In the genomic region with DNA sequence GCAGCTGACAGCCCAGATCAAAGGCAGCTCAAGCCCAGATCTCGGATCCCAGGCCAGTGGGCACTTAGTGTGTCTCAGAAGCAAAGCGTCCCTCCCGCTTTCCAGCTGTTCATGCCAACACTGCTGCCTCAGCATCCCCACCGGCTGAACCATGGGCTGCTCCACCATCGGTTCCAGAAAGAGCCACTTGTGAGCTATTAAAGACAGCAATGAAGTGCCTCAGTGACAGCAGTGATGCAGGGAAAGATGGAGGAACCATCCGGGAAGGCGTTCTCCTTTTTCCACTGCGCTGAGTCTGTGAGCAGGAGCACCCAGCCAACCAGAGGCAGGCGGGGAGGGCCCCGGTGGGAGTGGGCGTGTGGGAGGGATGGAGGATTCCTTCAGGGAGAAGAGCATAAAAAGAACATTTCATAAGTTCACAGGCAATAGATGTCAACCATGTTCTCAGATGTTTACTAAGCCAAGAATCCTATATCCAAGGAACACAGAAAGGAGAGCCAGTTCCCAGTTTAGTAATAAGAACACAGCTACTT, we compare ENCODE assay signal across 17 cellular contexts.
DNase-seq lines count a peak whose midpoint lies in the region; ATAC-seq and TF ChIP-seq lines count a peak whose summit lies in the region.
"Had no signal": no experiment of that assay in that cellular context is flagged by ENCODE, and none has a peak within 500 bp of the region (broad histone marks: within the 10 kb centered on the region; RNA-seq: fewer than 3 reads in every experiment).

No MANE protein-coding gene starts in this region.

- H3K4me1 ChIP-seq in BLaER1 (peaks cover 57% of the 10 kb centered on the region), esophagus muscularis mucosa (no peaks in the 10 kb centered on the region), neutrophil (ENCODE audit: control insufficient read depth in 1 of 2, insufficient read depth in 1 of 2, low read depth in 1 of 2, low read length in 1 of 2) (peaks cover 31 to 36% of the 10 kb centered on the region in 2 experiments)

- TF ChIP-seq CTCF in esophagus muscularis mucosa (IDR thresholded peaks at IDR 0.05) (no peak), neutrophil (IDR thresholded peaks at IDR 0.05) (no peak)

- peaks cover 14% of the 10 kb centered on the region for H3K36me3 ChIP-seq in BLaER1
- H3K36me3 ChIP-seq in esophagus muscularis mucosa = no peaks in the 10 kb centered on the region
- H3K36me3 ChIP-seq in neutrophil = no peaks in the 10 kb centered on the region

- DNase-seq in esophagus muscularis mucosa (ENCODE audit: extremely low spot score) = peak; percentile 74
- no peak for DNase-seq in left cardiac atrium
- no peak for DNase-seq in NCI-H1105 (lab: John Stamatoyannopoulos, UW)
- DNase-seq: C1 segment of cervical spinal cord; Calu3; CD4-positive, alpha-beta memory T cell; COR-L47; DMS53; DMS79 treated with DMSO at 0.1 percent for 48 hours; GF-D8; H9 had no signal

- no peak overlapping the region for H3K4me3 ChIP-seq in BLaER1
- H3K4me3 ChIP-seq in esophagus muscularis mucosa = no peak overlapping the region
- H3K4me3 ChIP-seq in neutrophil (ENCODE audit: low read depth in 1 of 2, low read length in 1 of 2) = no peak overlapping the region
- H3K4me3 ChIP-seq: GM23338 had no signal

- H3K27me3 ChIP-seq in BLaER1 = no peaks in the 10 kb centered on the region
- peaks cover 0 to 20% (median 0%) of the 10 kb centered on the region in 4 donors for H3K27me3 ChIP-seq in esophagus muscularis mucosa
- no peaks in the 10 kb centered on the region for H3K27me3 ChIP-seq in neutrophil

- H3K4me2 ChIP-seq in BLaER1 = peak overlapping the region; percentile 89; the same call in 1 of the 2 replicates
- H3K4me2 ChIP-seq: GM23338 had no signal

- H3K9me3 ChIP-seq in BLaER1 (peaks cover 37% of the 10 kb centered on the region), esophagus muscularis mucosa (no peaks in the 10 kb centered on the region), neutrophil (no peaks in the 10 kb centered on the region)

- 77% methylated on average over 11 of the region's 11 CpGs for WGBS in esophagus muscularis mucosa

- intact Hi-C loops in esophagus muscularis mucosa (cut with DNase I) (no loop called here), left cardiac atrium (cut with DNase I) (no loop called here)

- TF ChIP-seq POLR2A in esophagus muscularis mucosa (IDR thresholded peaks at IDR 0.05; ENCODE audit: low read depth) = no peak

- ATAC-seq in left cardiac atrium = no peak
- no peak for ATAC-seq in HG03095 (IDR thresholded peaks at IDR 0.05; ENCODE audit: unreplicated experiment)
- ATAC-seq: GM23338, HCT116 had no signal

- H3K9ac ChIP-seq in BLaER1 = no peak overlapping the region

- no peaks in the 10 kb centered on the region for H4K20me1 ChIP-seq in BLaER1

- no peak for TF ChIP-seq EP300 in esophagus muscularis mucosa (IDR thresholded peaks at IDR 0.05)

- H3K27ac ChIP-seq in BLaER1 = peak overlapping the region; percentile 76; the same call in 1 of the 2 replicates
- no peak overlapping the region for H3K27ac ChIP-seq in esophagus muscularis mucosa (replicated peaks in 1 of 4)
- H3K27ac ChIP-seq in neutrophil = peak overlapping the region; percentile 84
- H3K27ac ChIP-seq: 22Rv1 had no signal

Comparison
In these comparisons a context has a peak if more than half of its experiments do, and no peak if none do; other contexts are left out.
1. H3K27ac ChIP-seq: peak in BLaER1 (single experiment) and neutrophil (single experiment); none in esophagus muscularis mucosa (0 of 4).